In the genomic region with DNA sequence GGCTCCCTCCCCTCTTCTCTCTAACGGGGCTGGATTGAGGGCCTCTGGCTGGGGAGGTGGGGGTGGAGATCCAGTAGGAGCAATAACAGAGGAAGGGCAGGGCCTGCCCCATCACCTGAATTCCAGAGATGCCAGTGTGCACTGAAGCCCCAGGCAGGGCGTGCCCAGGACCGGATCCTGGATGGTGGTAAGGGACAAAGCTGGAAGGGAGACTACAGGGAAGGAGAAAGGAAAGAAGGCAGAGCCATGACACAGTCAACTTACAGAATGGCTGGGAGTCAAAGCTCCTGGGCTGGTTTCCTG, we compare ENCODE assay signal across 1 cellular context.
A peak's percentile ranks its signal among the peaks of the same experiment; 100 is the strongest.
TF ChIP-seq lines count a peak whose summit lies in the region.

No MANE protein-coding gene starts in this region.

TF ChIP-seq in HCT116, 20 proteins besides CTCF, POLR2A, EP300 and RAD21 (continued from another document):
- TF ChIP-seq, protein P1, sequence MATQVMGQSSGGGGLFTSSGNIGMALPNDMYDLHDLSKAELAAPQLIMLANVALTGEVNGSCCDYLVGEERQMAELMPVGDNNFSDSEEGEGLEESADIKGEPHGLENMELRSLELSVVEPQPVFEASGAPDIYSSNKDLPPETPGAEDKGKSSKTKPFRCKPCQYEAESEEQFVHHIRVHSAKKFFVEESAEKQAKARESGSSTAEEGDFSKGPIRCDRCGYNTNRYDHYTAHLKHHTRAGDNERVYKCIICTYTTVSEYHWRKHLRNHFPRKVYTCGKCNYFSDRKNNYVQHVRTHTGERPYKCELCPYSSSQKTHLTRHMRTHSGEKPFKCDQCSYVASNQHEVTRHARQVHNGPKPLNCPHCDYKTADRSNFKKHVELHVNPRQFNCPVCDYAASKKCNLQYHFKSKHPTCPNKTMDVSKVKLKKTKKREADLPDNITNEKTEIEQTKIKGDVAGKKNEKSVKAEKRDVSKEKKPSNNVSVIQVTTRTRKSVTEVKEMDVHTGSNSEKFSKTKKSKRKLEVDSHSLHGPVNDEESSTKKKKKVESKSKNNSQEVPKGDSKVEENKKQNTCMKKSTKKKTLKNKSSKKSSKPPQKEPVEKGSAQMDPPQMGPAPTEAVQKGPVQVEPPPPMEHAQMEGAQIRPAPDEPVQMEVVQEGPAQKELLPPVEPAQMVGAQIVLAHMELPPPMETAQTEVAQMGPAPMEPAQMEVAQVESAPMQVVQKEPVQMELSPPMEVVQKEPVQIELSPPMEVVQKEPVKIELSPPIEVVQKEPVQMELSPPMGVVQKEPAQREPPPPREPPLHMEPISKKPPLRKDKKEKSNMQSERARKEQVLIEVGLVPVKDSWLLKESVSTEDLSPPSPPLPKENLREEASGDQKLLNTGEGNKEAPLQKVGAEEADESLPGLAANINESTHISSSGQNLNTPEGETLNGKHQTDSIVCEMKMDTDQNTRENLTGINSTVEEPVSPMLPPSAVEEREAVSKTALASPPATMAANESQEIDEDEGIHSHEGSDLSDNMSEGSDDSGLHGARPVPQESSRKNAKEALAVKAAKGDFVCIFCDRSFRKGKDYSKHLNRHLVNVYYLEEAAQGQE (IDR thresholded peaks at IDR 0.05; ENCODE audit: low read depth) = no peak
- TF ChIP-seq POLR2AphosphoS5 (IDR thresholded peaks at IDR 0.05; ENCODE audit: low read depth, low read length) (0 out of 2 replicates have a peak, but pooled peaks have one; percentile 28), CBX3 (IDR thresholded peaks at IDR 0.05; ENCODE audit: low read depth) (0 out of 2 replicates have a peak, but pooled peaks have one; percentile 29), CEBPB (IDR thresholded peaks at IDR 0.05; ENCODE audit: low read depth) (no peak), EGR1 (IDR thresholded peaks at IDR 0.05; ENCODE audit: low read depth) (no peak), ZFX (IDR thresholded peaks at IDR 0.05) (no peak), FOSL1 (IDR thresholded peaks at IDR 0.05; ENCODE audit: low read depth) (no peak), ZNF274 (IDR thresholded peaks at IDR 0.05; ENCODE audit: low read depth, low read length) (no peak), SP1 (IDR thresholded peaks at IDR 0.05; ENCODE audit: low read depth) (peak; percentile 52; the same call in 1 of the 2 replicates), ELF1 (IDR thresholded peaks at IDR 0.05; ENCODE audit: borderline replicate concordance, low read depth) (no peak), SRF (IDR thresholded peaks at IDR 0.05; ENCODE audit: low read depth) (no peak), TCF7L2 (IDR thresholded peaks at IDR 0.05; ENCODE audit: borderline replicate concordance, extremely low read depth, insufficient read depth, insufficient read length) (no peak), YY1 (IDR thresholded peaks at IDR 0.05; ENCODE audit: extremely low read depth, insufficient replicate concordance, low read depth, low read length) (no peak)
